In the genomic region with DNA sequence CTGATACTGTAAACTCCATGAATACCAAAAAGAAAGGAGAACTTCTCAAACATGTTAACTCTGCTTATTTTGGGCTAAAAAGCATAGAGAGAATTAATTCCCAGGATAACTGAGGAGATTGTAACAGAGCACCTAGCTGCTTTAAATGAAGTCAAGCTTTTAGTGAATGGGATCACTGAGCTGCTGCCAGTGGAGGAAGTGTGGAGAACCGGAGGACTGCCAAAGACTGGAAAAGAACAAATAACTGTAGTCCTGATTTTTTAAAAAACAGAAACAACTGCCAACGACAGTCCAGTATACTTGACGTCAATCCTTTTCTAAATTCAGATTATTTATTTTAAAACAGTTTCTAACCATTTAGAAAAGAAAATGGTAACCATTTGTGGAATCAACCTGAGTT, we compare ENCODE assay signal across 16 cellular contexts. TPM values are rescaled to one million over a fixed set of nuclear protein-coding genes. Genes with fewer than 3 reads are reported as not detected.
"Had no signal": no experiment of that assay in that cellular context is flagged by ENCODE, and none has a peak within 500 bp of the region (broad histone marks: within the 10 kb centered on the region; RNA-seq: fewer than 3 reads in every experiment).

No MANE protein-coding gene starts in this region.

- DNase-seq: activated B cell treated with CpG ODN at 0.5 μM for 24 hours; activated CD4-positive, alpha-beta T cell treated with anti-CD3 and anti-CD28 coated beads, Interleukin-2, amount 10 ng/mL, durations not matched to agents 7 days and 5 days; activated naive CD4-positive, alpha-beta T cell treated with anti-CD3 and anti-CD28 coated beads, Interleukin-2, amount 50 U/mL, for 16 hours; activated T-cell treated with anti-CD3 and anti-CD28 coated beads for 4 hours; adrenal gland; cerebellar nuclear complex; heart left ventricle; left lung; mesenchymal stem cell; right lobe of liver; stimulated activated CD4-positive, alpha-beta T cell treated with anti-CD3 and anti-CD28 coated beads, Interleukin-2, amount 100 ng/mL, for 24 hours; stimulated activated naive CD4-positive, alpha-beta T cell; T-helper 17 cell had no signal

- ATAC-seq: activated T-helper 17 cell treated with anti-CD3 and anti-CD28 coated beads, Interleukin-2, amount 50 U/mL, for 72 hours; esophagus mucosa; left lung; right lobe of liver; T-helper 17 cell had no signal

RNA-seq across cellular contexts. Expression of gene C3orf70, which starts 3.3 kb away (rescaled TPM):
- total RNA-seq: activated B cell treated with CpG ODN at 0.5 μM for 24 hours, myocyte had no signal
